Comparison of ENCODE assay signal across 19 cellular contexts in the genomic region with DNA sequence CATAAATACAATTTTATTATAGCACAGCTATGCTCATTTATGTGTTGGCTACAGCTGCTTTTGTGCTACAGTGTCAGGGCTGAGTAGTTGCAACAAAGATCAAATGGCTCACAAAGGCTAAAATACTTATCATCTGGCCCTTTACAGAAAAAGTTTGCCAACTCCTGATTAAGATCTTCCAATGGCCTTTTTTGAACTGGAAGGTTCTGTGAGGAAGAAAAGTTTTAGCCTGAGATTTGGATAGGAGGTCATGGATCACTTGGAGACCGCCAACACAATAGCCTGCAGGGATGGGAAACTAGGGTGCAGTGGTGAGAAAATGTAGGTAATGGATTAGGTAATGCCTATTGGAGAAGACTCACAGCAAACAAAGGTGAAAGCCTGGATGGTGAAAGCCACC.
DNase-seq lines count a peak whose midpoint lies in the region; ATAC-seq and TF ChIP-seq lines count a peak whose summit lies in the region.
"Had no signal": no experiment of that assay in that cellular context is flagged by ENCODE, and none has a peak within 500 bp of the region (broad histone marks: within the 10 kb centered on the region; RNA-seq: fewer than 3 reads in every experiment).

No MANE protein-coding gene starts in this region.

- H3K27me3 ChIP-seq in ACC112 (ENCODE audit: insufficient read depth, low read length) (no peaks in the 10 kb centered on the region), adipocyte (replicated peaks; ENCODE audit: control insufficient read depth, insufficient read depth, low read length) (no peaks in the 10 kb centered on the region), rectal smooth muscle tissue (ENCODE audit: control insufficient read depth, insufficient read depth, low read length) (no peaks in the 10 kb centered on the region)
- H3K27me3 ChIP-seq: cardiac muscle cell, gastrocnemius medialis, spleen had no signal

- H3K9me3 Mint-ChIP-seq in natural killer cell treated with Interleukin-12 subunit alpha and Interleukin-12 subunit beta and Interleukin-15 and Interleukin-18, amount 100 ng/mL, for 72 hours, result no peaks in the 10 kb centered on the region
- no peaks in the 10 kb centered on the region for H3K9me3 Mint-ChIP-seq in activated naive CD8-positive, alpha-beta T cell treated with anti-CD3 and anti-CD28 coated beads, Interleukin-2, amount 50 U/mL, for 24 hours
- H3K9me3 Mint-ChIP-seq: nephron progenitor cell had no signal

- DNase-seq in adipocyte (ENCODE audit: low read depth) (peak; percentile 49), fibroblast of mammary gland (ENCODE audit: low read depth) (peak; percentile 16)
- no peak for DNase-seq in stimulated activated CD4-positive, alpha-beta T cell treated with anti-CD3 and anti-CD28 coated beads, Interleukin-4, amount 100 ng/mL, for 4 hours
- DNase-seq in natural killer cell treated with Interleukin-12 subunit alpha and Interleukin-12 subunit beta and Interleukin-15 and Interleukin-18, amount 100 ng/mL, for 72 hours (ENCODE audit: low spot score), result no peak
- no peak for DNase-seq in activated naive CD8-positive, alpha-beta T cell treated with anti-CD3 and anti-CD28 coated beads, Interleukin-2, amount 50 U/mL, for 24 hours
- DNase-seq: activated naive CD8-positive, alpha-beta T cell treated with anti-CD3 and anti-CD28 coated beads, Interleukin-2, amount 10 ng/mL, durations not matched to agents 7 days and 5 days; gastrocnemius medialis; Karpas-422; left cardiac atrium; NCI-H1105; NCI-H510A; nephron progenitor cell; spleen; SW 1271 had no signal

- no peak overlapping the region for H3K9ac ChIP-seq in adipocyte (ENCODE audit: low read length)
- H3K9ac ChIP-seq in rectal smooth muscle tissue (ENCODE audit: low read length), result no peak overlapping the region

- H3K36me3 ChIP-seq in ACC112 (ENCODE audit: insufficient read depth, low read length) (no peaks in the 10 kb centered on the region), adipocyte (ENCODE audit: control insufficient read depth, insufficient read depth, low read length, severe bottlenecking) (no peaks in the 10 kb centered on the region), rectal smooth muscle tissue (ENCODE audit: control insufficient read depth, insufficient read depth, low read length) (no peaks in the 10 kb centered on the region)
- H3K36me3 ChIP-seq: cardiac muscle cell, gastrocnemius medialis, prostate gland, spleen had no signal

- H3K36me3 Mint-ChIP-seq in natural killer cell treated with Interleukin-12 subunit alpha and Interleukin-12 subunit beta and Interleukin-15 and Interleukin-18, amount 100 ng/mL, for 72 hours, result no peaks in the 10 kb centered on the region
- no peaks in the 10 kb centered on the region for H3K36me3 Mint-ChIP-seq in activated naive CD8-positive, alpha-beta T cell treated with anti-CD3 and anti-CD28 coated beads, Interleukin-2, amount 50 U/mL, for 24 hours (ENCODE audit: low read depth)
- H3K36me3 Mint-ChIP-seq: activated naive CD8-positive, alpha-beta T cell treated with anti-CD3 and anti-CD28 coated beads, Interleukin-2, amount 10 ng/mL, durations not matched to agents 7 days and 5 days had no signal

- H3K4me3 ChIP-seq in ACC112 (ENCODE audit: low read depth, low read length), result peak overlapping the region; percentile 30
- H3K4me3 ChIP-seq in adipocyte (ENCODE audit: low read length), result peak overlapping the region; percentile 48
- no peak overlapping the region for H3K4me3 ChIP-seq in fibroblast of mammary gland (ENCODE audit: control insufficient read depth, low read depth, low read length)
- no peak overlapping the region for H3K4me3 ChIP-seq in rectal smooth muscle tissue (ENCODE audit: low read length)
- H3K4me3 ChIP-seq: cardiac muscle cell, gastrocnemius medialis, prostate gland, spleen had no signal

- no peaks in the 10 kb centered on the region for H3K4me1 Mint-ChIP-seq in natural killer cell treated with Interleukin-12 subunit alpha and Interleukin-12 subunit beta and Interleukin-15 and Interleukin-18, amount 100 ng/mL, for 72 hours (ENCODE audit: low read depth in 2 of 2)
- no peaks in the 10 kb centered on the region for H3K4me1 Mint-ChIP-seq in activated naive CD8-positive, alpha-beta T cell treated with anti-CD3 and anti-CD28 coated beads, Interleukin-2, amount 50 U/mL, for 24 hours
- H3K4me1 Mint-ChIP-seq: activated naive CD8-positive, alpha-beta T cell treated with anti-CD3 and anti-CD28 coated beads, Interleukin-2, amount 10 ng/mL, durations not matched to agents 7 days and 5 days had no signal

- no peaks in the 10 kb centered on the region for H3K9me3 ChIP-seq in adipocyte (ENCODE audit: control insufficient read depth, low read length)
- H3K9me3 ChIP-seq: gastrocnemius medialis, prostate gland had no signal

- H3K27ac ChIP-seq in ACC112 (ENCODE audit: low read depth, low read length) (peak overlapping the region; percentile 79), rectal smooth muscle tissue (ENCODE audit: low read depth, low read length) (peak overlapping the region; percentile 33)
- H3K27ac ChIP-seq: cardiac muscle cell, gastrocnemius medialis, prostate gland, spleen had no signal

- H3K79me2 ChIP-seq in ACC112 (ENCODE audit: control insufficient read depth, insufficient read depth, low read length, unreplicated experiment), result no peaks in the 10 kb centered on the region

- H2AFZ ChIP-seq in ACC112 (ENCODE audit: low read length, unreplicated experiment), result no peak overlapping the region

- H3K4me1 ChIP-seq in ACC112 (ENCODE audit: control insufficient read depth, insufficient read depth, low read length, unreplicated experiment) (peaks cover 35% of the 10 kb centered on the region), adipocyte (ENCODE audit: control insufficient read depth, insufficient read depth, low read length) (peaks cover 26% of the 10 kb centered on the region), rectal smooth muscle tissue (ENCODE audit: control insufficient read depth, insufficient read depth, low read length) (peaks cover 13% of the 10 kb centered on the region)
- H3K4me1 ChIP-seq: prostate gland, spleen had no signal

- TF ChIP-seq CTCF in fibroblast of mammary gland (conservative IDR thresholded peaks at IDR 0.05; ENCODE audit: control insufficient read depth, insufficient read depth, low read depth, low read length), result no peak

- H3K27ac Mint-ChIP-seq in natural killer cell treated with Interleukin-12 subunit alpha and Interleukin-12 subunit beta and Interleukin-15 and Interleukin-18, amount 100 ng/mL, for 72 hours, result no peak overlapping the region
- no peak overlapping the region for H3K27ac Mint-ChIP-seq in activated naive CD8-positive, alpha-beta T cell treated with anti-CD3 and anti-CD28 coated beads, Interleukin-2, amount 50 U/mL, for 24 hours
- H3K27ac Mint-ChIP-seq: activated naive CD8-positive, alpha-beta T cell treated with anti-CD3 and anti-CD28 coated beads, Interleukin-2, amount 10 ng/mL, durations not matched to agents 7 days and 5 days; nephron progenitor cell had no signal

- H3K4me3 Mint-ChIP-seq in natural killer cell treated with Interleukin-12 subunit alpha and Interleukin-12 subunit beta and Interleukin-15 and Interleukin-18, amount 100 ng/mL, for 72 hours, result no peak overlapping the region
- no peak overlapping the region for H3K4me3 Mint-ChIP-seq in activated naive CD8-positive, alpha-beta T cell treated with anti-CD3 and anti-CD28 coated beads, Interleukin-2, amount 50 U/mL, for 24 hours
- H3K4me3 Mint-ChIP-seq: activated naive CD8-positive, alpha-beta T cell treated with anti-CD3 and anti-CD28 coated beads, Interleukin-2, amount 10 ng/mL, durations not matched to agents 7 days and 5 days; nephron progenitor cell had no signal

- peaks cover 20 to 27% of the 10 kb centered on the region in 2 donors for H3K27me3 Mint-ChIP-seq in natural killer cell treated with Interleukin-12 subunit alpha and Interleukin-12 subunit beta and Interleukin-15 and Interleukin-18, amount 100 ng/mL, for 72 hours
- H3K27me3 Mint-ChIP-seq in activated naive CD8-positive, alpha-beta T cell treated with anti-CD3 and anti-CD28 coated beads, Interleukin-2, amount 50 U/mL, for 24 hours, result peaks cover 4% of the 10 kb centered on the region
- H3K27me3 Mint-ChIP-seq: activated naive CD8-positive, alpha-beta T cell treated with anti-CD3 and anti-CD28 coated beads, Interleukin-2, amount 10 ng/mL, durations not matched to agents 7 days and 5 days had no signal

- ATAC-seq in natural killer cell treated with Interleukin-12 subunit alpha and Interleukin-12 subunit beta and Interleukin-15 and Interleukin-18, amount 100 ng/mL, for 72 hours, result no peak
- ATAC-seq in activated naive CD8-positive, alpha-beta T cell treated with anti-CD3 and anti-CD28 coated beads, Interleukin-2, amount 50 U/mL, for 24 hours, result no peak
- ATAC-seq in GM21381 (IDR thresholded peaks at IDR 0.05; ENCODE audit: unreplicated experiment), result no peak
- ATAC-seq: gastrocnemius medialis had no signal

Comparison
In these comparisons a context has a peak if more than half of its experiments do, and no peak if none do; other contexts are left out.
1. H3K4me3 ChIP-seq: peak in ACC112 (single experiment) and adipocyte (single experiment); none in fibroblast of mammary gland (single experiment) and rectal smooth muscle tissue (single experiment).
2. DNase-seq: peak in adipocyte (single experiment) and fibroblast of mammary gland (single experiment); none in stimulated activated CD4-positive, alpha-beta T cell treated with anti-CD3 and anti-CD28 coated beads, Interleukin-4, amount 100 ng/mL, for 4 hours (0 of 2), natural killer cell treated with Interleukin-12 subunit alpha and Interleukin-12 subunit beta and Interleukin-15 and Interleukin-18, amount 100 ng/mL, for 72 hours (single experiment) and activated naive CD8-positive, alpha-beta T cell treated with anti-CD3 and anti-CD28 coated beads, Interleukin-2, amount 50 U/mL, for 24 hours (single experiment).